Comparison of ENCODE assay signal across 7 cellular contexts in the genomic region with DNA sequence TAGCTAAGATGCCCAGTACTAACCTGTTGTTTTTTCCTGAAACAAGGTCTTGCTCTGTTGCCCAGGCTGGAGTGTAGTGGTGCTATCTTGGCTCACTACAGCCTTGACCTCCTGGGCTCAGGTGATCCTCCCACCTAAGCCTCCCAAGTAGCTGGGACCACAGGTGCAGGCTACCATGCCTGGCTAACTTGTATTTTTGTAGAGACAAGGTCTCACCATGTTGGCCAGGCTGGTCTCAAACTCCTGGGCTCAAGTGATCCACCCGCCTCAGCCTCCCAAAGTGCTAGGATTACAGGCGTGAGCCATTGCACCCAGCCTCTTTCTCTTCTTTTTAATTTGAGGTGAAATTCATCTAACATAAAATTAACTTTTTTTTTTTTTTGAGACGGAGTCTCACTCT. TPM values are rescaled to one million over a fixed set of nuclear protein-coding genes. Genes with fewer than 3 reads are reported as not detected.
A peak's percentile ranks its signal among the peaks of the same experiment; 100 is the strongest.
DNase-seq lines count a peak whose midpoint lies in the region; ATAC-seq and TF ChIP-seq lines count a peak whose summit lies in the region.
"Not testable (repeated sequence)": the region's sequence is repeated elsewhere in the genome, so short reads cannot be mapped to it uniquely, and the experiment has no call there.

No MANE protein-coding gene starts in this region.

- peak overlapping the region; percentile 53 to 72 for H3K27ac Mint-ChIP-seq in T-cell
- H3K27ac Mint-ChIP-seq in activated naive CD4-positive, alpha-beta T cell treated with anti-CD3 and anti-CD28 coated beads for 36 hours: peak overlapping the region; percentile 96
- H3K27ac Mint-ChIP-seq in central memory CD8-positive, alpha-beta T cell (ENCODE audit: low read depth): peak overlapping the region; percentile 86
- peak overlapping the region in 7 of 9 donors; percentile 32 to 82 (median 71) for H3K27ac Mint-ChIP-seq in naive thymus-derived CD4-positive, alpha-beta T cell
- peak overlapping the region; percentile 99 for H3K27ac Mint-ChIP-seq in stimulated activated effector memory CD8-positive, alpha-beta T cell treated with anti-CD3 and anti-CD28 coated beads, Interleukin-12 subunit alpha, Interleukin-12 subunit beta, amount 100 ng/mL, for 72 hours

- DNase-seq in T-cell; activated naive CD4-positive, alpha-beta T cell treated with anti-CD3 and anti-CD28 coated beads for 36 hours; central memory CD8-positive, alpha-beta T cell (ENCODE audit: low spot score in 2 of 2); naive thymus-derived CD4-positive, alpha-beta T cell; stimulated activated effector memory CD8-positive, alpha-beta T cell treated with anti-CD3 and anti-CD28 coated beads, Interleukin-12 subunit alpha, Interleukin-12 subunit beta, amount 100 ng/mL, for 72 hours (ENCODE audit: low spot score in 2 of 2): not testable (repeated sequence)
- peak; percentile 51 for DNase-seq in activated CD8-positive, alpha-beta memory T cell treated with anti-CD3 and anti-CD28 coated beads for 24 hours

- H3K36me3 Mint-ChIP-seq in T-cell: peaks cover 16% of the 10 kb centered on the region
- H3K36me3 Mint-ChIP-seq in activated naive CD4-positive, alpha-beta T cell treated with anti-CD3 and anti-CD28 coated beads for 36 hours (ENCODE audit: low read depth): peaks cover 11% of the 10 kb centered on the region
- H3K36me3 Mint-ChIP-seq in central memory CD8-positive, alpha-beta T cell (ENCODE audit: insufficient read depth): peaks cover 25% of the 10 kb centered on the region
- peaks cover 0 to 19% (median 12%) of the 10 kb centered on the region in 5 donors for H3K36me3 Mint-ChIP-seq in naive thymus-derived CD4-positive, alpha-beta T cell
- peaks cover 31% of the 10 kb centered on the region for H3K36me3 Mint-ChIP-seq in stimulated activated effector memory CD8-positive, alpha-beta T cell treated with anti-CD3 and anti-CD28 coated beads, Interleukin-12 subunit alpha, Interleukin-12 subunit beta, amount 100 ng/mL, for 72 hours

- H3K4me1 Mint-ChIP-seq in T-cell: peaks cover 83 to 87% (median 84%) of the 10 kb centered on the region in 3 donors
- H3K4me1 Mint-ChIP-seq in activated naive CD4-positive, alpha-beta T cell treated with anti-CD3 and anti-CD28 coated beads for 36 hours (ENCODE audit: low read depth): peaks cover 89% of the 10 kb centered on the region
- peaks cover 75% of the 10 kb centered on the region for H3K4me1 Mint-ChIP-seq in central memory CD8-positive, alpha-beta T cell
- H3K4me1 Mint-ChIP-seq in naive thymus-derived CD4-positive, alpha-beta T cell: peaks cover 43 to 90% (median 80%) of the 10 kb centered on the region in 7 donors
- peaks cover 88% of the 10 kb centered on the region for H3K4me1 Mint-ChIP-seq in stimulated activated effector memory CD8-positive, alpha-beta T cell treated with anti-CD3 and anti-CD28 coated beads, Interleukin-12 subunit alpha, Interleukin-12 subunit beta, amount 100 ng/mL, for 72 hours

- H3K27me3 Mint-ChIP-seq in T-cell; activated naive CD4-positive, alpha-beta T cell treated with anti-CD3 and anti-CD28 coated beads for 36 hours (ENCODE audit: low read depth); central memory CD8-positive, alpha-beta T cell; naive thymus-derived CD4-positive, alpha-beta T cell: not testable (repeated sequence)

- H3K4me3 Mint-ChIP-seq in T-cell; activated naive CD4-positive, alpha-beta T cell treated with anti-CD3 and anti-CD28 coated beads for 36 hours: not testable (repeated sequence)
- H3K4me3 Mint-ChIP-seq in central memory CD8-positive, alpha-beta T cell: peak overlapping the region; percentile 56
- peak overlapping the region in 4 of 10 donors; percentile 9 to 53 (median 38) for H3K4me3 Mint-ChIP-seq in naive thymus-derived CD4-positive, alpha-beta T cell
- H3K4me3 Mint-ChIP-seq in stimulated activated effector memory CD8-positive, alpha-beta T cell treated with anti-CD3 and anti-CD28 coated beads, Interleukin-12 subunit alpha, Interleukin-12 subunit beta, amount 100 ng/mL, for 72 hours: peak overlapping the region; percentile 61

- peaks cover 100% of the 10 kb centered on the region for H3K79me2 ChIP-seq in DOHH2 (ENCODE audit: control insufficient read depth, low read length)

- CTCF ChIA-PET in T-cell (lab: Charles Lee): interaction anchor here (0.5 to 1.0 kb wide), 5 partner anchors 11 to 1413 kb away, joined by 3 to 6 read pairs (median 3); no protein-coding TSS in a partner anchor
- CTCF ChIA-PET in activated naive CD4-positive, alpha-beta T cell treated with anti-CD3 and anti-CD28 coated beads for 36 hours (lab: Charles Lee): interaction anchor here (0.8 kb wide), 1 partner anchor 18 kb away, joined by 3 read pairs; no protein-coding TSS in a partner anchor
- CTCF ChIA-PET in naive thymus-derived CD4-positive, alpha-beta T cell (lab: Charles Lee): interaction anchor here (0.6 to 0.7 kb wide), 2 partner anchors 661 to 881 kb away, joined by 3 to 4 read pairs; no protein-coding TSS in a partner anchor

- TF ChIP-seq CTCF in DOHH2 (IDR thresholded peaks at IDR 0.05; ENCODE audit: low read depth, low read length, poor library complexity, severe bottlenecking): not testable (repeated sequence)

- H4K20me1 ChIP-seq in DOHH2 (ENCODE audit: control insufficient read depth, insufficient read depth, low read depth, low read length): peaks cover 48% of the 10 kb centered on the region

- H3K36me3 ChIP-seq in DOHH2 (ENCODE audit: control insufficient read depth, low read length): peaks cover 43% of the 10 kb centered on the region
- H3K36me3 ChIP-seq in naive thymus-derived CD4-positive, alpha-beta T cell (ENCODE audit: control insufficient read depth in 2 of 3, insufficient read depth in 3 of 3, low read length in 3 of 3): not testable (repeated sequence)

- intact Hi-C loops in activated naive CD4-positive, alpha-beta T cell treated with anti-CD3 and anti-CD28 coated beads for 36 hours (cut with micrococcal nuclease): loop anchor here (2.0 kb wide), 1 partner anchor 13 kb away; no protein-coding TSS in a partner anchor
- intact Hi-C loops in naive thymus-derived CD4-positive, alpha-beta T cell (cut with micrococcal nuclease): not testable (repeated sequence)

- peak overlapping the region; percentile 43 for H3K4me3 ChIP-seq in DOHH2 (ENCODE audit: low read length)
- not testable (repeated sequence) for H3K4me3 ChIP-seq in naive thymus-derived CD4-positive, alpha-beta T cell (ENCODE audit: low read length)

- peaks cover 98% of the 10 kb centered on the region for H3K4me1 ChIP-seq in DOHH2 (ENCODE audit: control insufficient read depth, low read length)
- H3K4me1 ChIP-seq in naive thymus-derived CD4-positive, alpha-beta T cell (ENCODE audit: control insufficient read depth in 2 of 2, insufficient read depth in 2 of 2, low read length in 2 of 2): peaks cover 39 to 70% of the 10 kb centered on the region in 2 donors

- H3F3A ChIP-seq in DOHH2 (ENCODE audit: control insufficient read depth, insufficient read depth): not testable (repeated sequence)

- H3K9me2 ChIP-seq in DOHH2 (replicated peaks; ENCODE audit: control insufficient read depth, low read length): not testable (repeated sequence)

- H3K27ac ChIP-seq in DOHH2 (ENCODE audit: low read depth, low read length): peak overlapping the region; percentile 8; the same call in 1 of the 2 replicates
- H3K27ac ChIP-seq in naive thymus-derived CD4-positive, alpha-beta T cell (ENCODE audit: low read depth, low read length): not testable (repeated sequence)

- not testable (repeated sequence) for H3K9me3 ChIP-seq in DOHH2 (ENCODE audit: control insufficient read depth, insufficient read depth, low read length); naive thymus-derived CD4-positive, alpha-beta T cell (ENCODE audit: control insufficient read depth in 2 of 3, low read length in 3 of 3)

- H3K27me3 ChIP-seq in DOHH2 (ENCODE audit: control insufficient read depth, low read length); naive thymus-derived CD4-positive, alpha-beta T cell (ENCODE audit: control insufficient read depth in 2 of 2, insufficient read depth in 2 of 2, low read length in 2 of 2): not testable (repeated sequence)

- POLR2A ChIA-PET in T-cell (lab: Charles Lee): interaction anchor here in 1 of 2 donors (0.6 kb wide), 2 partner anchors 53 kb away, joined by 3 to 5 read pairs; no protein-coding TSS in a partner anchor
- POLR2A ChIA-PET in naive thymus-derived CD4-positive, alpha-beta T cell (lab: Charles Lee): interaction anchor here (0.9 to 1.2 kb wide), 2 partner anchors 9 kb away, joined by 3 read pairs; no protein-coding TSS in a partner anchor

- ATAC-seq in T-cell (replicated peaks in 1 of 4); central memory CD8-positive, alpha-beta T cell (replicated peaks; ENCODE audit: extremely low read depth, poor library complexity, severe bottlenecking); naive thymus-derived CD4-positive, alpha-beta T cell; stimulated activated effector memory CD8-positive, alpha-beta T cell treated with anti-CD3 and anti-CD28 coated beads, Interleukin-12 subunit alpha, Interleukin-12 subunit beta, amount 100 ng/mL, for 72 hours: not testable (repeated sequence)

- not testable (repeated sequence) for H3K9me3 Mint-ChIP-seq in T-cell; activated naive CD4-positive, alpha-beta T cell treated with anti-CD3 and anti-CD28 coated beads for 36 hours; central memory CD8-positive, alpha-beta T cell; naive thymus-derived CD4-positive, alpha-beta T cell; stimulated activated effector memory CD8-positive, alpha-beta T cell treated with anti-CD3 and anti-CD28 coated beads, Interleukin-12 subunit alpha, Interleukin-12 subunit beta, amount 100 ng/mL, for 72 hours

- peak overlapping the region; percentile 67 for H3K4me2 ChIP-seq in DOHH2 (ENCODE audit: low read length)

RNA-seq across cellular contexts. Expression of a gene that starts 21.1 kb away (rescaled TPM):
- 100 to 1,000 TPM; 166 to 211 (median 182) TPM for total RNA-seq in T-cell
- 100 to 1,000 TPM; 126 to 128 TPM for total RNA-seq in activated naive CD4-positive, alpha-beta T cell treated with anti-CD3 and anti-CD28 coated beads for 36 hours
- total RNA-seq in naive thymus-derived CD4-positive, alpha-beta T cell: 100 to 1,000 TPM; 160 to 207 (median 174) TPM
- 100 to 1,000 TPM; 138 to 160 TPM for polyA plus RNA-seq in naive thymus-derived CD4-positive, alpha-beta T cell

RNA-seq across cellular contexts. Expression of a gene that starts 31.9 kb away (rescaled TPM):
- total RNA-seq in T-cell: 10 to 100 TPM; 21.3 to 29.1 (median 22.1) TPM
- total RNA-seq in activated naive CD4-positive, alpha-beta T cell treated with anti-CD3 and anti-CD28 coated beads for 36 hours: 10 to 100 TPM; 19.0 to 20.0 TPM
- 10 to 100 TPM; 21.6 to 24.0 (median 22.8) TPM for total RNA-seq in naive thymus-derived CD4-positive, alpha-beta T cell
- polyA plus RNA-seq in naive thymus-derived CD4-positive, alpha-beta T cell: 1 to 10 TPM; 2.8 to 3.0 TPM
